Comparison of ENCODE assay signal across 1 cellular context in genomic region chr5:159212667-159213462, GRCh38.
A peak's percentile ranks its signal among the peaks of the same experiment; 100 is the strongest.
TF ChIP-seq lines count a peak whose summit lies in the region.

No MANE protein-coding gene starts in this region.

TF ChIP-seq in K562, 482 proteins besides CTCF, POLR2A, EP300 and RAD21 (continued from another document and continues in another):
- TF ChIP-seq, protein P1, sequence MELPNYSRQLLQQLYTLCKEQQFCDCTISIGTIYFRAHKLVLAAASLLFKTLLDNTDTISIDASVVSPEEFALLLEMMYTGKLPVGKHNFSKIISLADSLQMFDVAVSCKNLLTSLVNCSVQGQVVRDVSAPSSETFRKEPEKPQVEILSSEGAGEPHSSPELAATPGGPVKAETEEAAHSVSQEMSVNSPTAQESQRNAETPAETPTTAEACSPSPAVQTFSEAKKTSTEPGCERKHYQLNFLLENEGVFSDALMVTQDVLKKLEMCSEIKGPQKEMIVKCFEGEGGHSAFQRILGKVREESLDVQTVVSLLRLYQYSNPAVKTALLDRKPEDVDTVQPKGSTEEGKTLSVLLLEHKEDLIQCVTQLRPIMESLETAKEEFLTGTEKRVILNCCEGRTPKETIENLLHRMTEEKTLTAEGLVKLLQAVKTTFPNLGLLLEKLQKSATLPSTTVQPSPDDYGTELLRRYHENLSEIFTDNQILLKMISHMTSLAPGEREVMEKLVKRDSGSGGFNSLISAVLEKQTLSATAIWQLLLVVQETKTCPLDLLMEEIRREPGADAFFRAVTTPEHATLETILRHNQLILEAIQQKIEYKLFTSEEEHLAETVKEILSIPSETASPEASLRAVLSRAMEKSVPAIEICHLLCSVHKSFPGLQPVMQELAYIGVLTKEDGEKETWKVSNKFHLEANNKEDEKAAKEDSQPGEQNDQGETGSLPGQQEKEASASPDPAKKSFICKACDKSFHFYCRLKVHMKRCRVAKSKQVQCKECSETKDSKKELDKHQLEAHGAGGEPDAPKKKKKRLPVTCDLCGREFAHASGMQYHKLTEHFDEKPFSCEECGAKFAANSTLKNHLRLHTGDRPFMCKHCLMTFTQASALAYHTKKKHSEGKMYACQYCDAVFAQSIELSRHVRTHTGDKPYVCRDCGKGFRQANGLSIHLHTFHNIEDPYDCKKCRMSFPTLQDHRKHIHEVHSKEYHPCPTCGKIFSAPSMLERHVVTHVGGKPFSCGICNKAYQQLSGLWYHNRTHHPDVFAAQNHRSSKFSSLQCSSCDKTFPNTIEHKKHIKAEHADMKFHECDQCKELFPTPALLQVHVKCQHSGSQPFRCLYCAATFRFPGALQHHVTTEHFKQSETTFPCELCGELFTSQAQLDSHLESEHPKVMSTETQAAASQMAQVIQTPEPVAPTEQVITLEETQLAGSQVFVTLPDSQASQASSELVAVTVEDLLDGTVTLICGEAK (IDR thresholded peaks at IDR 0.05) = no peak
- TF ChIP-seq, protein P1 (CRISPR knock-in tag; IDR thresholded peaks at IDR 0.05) = no peak
- no peak for TF ChIP-seq RAD51 (IDR thresholded peaks at IDR 0.05; ENCODE audit: borderline replicate concordance, low read depth)
- TF ChIP-seq ATF3 (IDR thresholded peaks at IDR 0.05) = peak; percentile 68; the same call in 1 of the 2 replicates
- TF ChIP-seq ATF3 (CRISPR knock-in tag; conservative IDR thresholded peaks at IDR 0.05) = no peak
- no peak for TF ChIP-seq ZNF165 (CRISPR knock-in tag; IDR thresholded peaks at IDR 0.05; ENCODE audit: borderline replicate concordance)
- TF ChIP-seq ZNF395 (CRISPR knock-in tag; IDR thresholded peaks at IDR 0.05) = 0 out of 2 replicates have a peak, but pooled peaks have one; percentile 2
- TF ChIP-seq CHCHD3 (CRISPR knock-in tag; IDR thresholded peaks at IDR 0.05) = no peak
- TF ChIP-seq, protein P2, sequence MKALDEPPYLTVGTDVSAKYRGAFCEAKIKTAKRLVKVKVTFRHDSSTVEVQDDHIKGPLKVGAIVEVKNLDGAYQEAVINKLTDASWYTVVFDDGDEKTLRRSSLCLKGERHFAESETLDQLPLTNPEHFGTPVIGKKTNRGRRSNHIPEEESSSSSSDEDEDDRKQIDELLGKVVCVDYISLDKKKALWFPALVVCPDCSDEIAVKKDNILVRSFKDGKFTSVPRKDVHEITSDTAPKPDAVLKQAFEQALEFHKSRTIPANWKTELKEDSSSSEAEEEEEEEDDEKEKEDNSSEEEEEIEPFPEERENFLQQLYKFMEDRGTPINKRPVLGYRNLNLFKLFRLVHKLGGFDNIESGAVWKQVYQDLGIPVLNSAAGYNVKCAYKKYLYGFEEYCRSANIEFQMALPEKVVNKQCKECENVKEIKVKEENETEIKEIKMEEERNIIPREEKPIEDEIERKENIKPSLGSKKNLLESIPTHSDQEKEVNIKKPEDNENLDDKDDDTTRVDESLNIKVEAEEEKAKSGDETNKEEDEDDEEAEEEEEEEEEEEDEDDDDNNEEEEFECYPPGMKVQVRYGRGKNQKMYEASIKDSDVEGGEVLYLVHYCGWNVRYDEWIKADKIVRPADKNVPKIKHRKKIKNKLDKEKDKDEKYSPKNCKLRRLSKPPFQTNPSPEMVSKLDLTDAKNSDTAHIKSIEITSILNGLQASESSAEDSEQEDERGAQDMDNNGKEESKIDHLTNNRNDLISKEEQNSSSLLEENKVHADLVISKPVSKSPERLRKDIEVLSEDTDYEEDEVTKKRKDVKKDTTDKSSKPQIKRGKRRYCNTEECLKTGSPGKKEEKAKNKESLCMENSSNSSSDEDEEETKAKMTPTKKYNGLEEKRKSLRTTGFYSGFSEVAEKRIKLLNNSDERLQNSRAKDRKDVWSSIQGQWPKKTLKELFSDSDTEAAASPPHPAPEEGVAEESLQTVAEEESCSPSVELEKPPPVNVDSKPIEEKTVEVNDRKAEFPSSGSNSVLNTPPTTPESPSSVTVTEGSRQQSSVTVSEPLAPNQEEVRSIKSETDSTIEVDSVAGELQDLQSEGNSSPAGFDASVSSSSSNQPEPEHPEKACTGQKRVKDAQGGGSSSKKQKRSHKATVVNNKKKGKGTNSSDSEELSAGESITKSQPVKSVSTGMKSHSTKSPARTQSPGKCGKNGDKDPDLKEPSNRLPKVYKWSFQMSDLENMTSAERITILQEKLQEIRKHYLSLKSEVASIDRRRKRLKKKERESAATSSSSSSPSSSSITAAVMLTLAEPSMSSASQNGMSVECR (CRISPR knock-in tag; IDR thresholded peaks at IDR 0.05) = no peak
- peak; percentile 35; the same call in 1 of the 2 replicates for TF ChIP-seq C11orf30 (IDR thresholded peaks at IDR 0.05; ENCODE audit: low read depth)
- no peak for TF ChIP-seq DIDO1 (tag; IDR thresholded peaks at IDR 0.05; ENCODE audit: low read depth)
- TF ChIP-seq, protein P3, sequence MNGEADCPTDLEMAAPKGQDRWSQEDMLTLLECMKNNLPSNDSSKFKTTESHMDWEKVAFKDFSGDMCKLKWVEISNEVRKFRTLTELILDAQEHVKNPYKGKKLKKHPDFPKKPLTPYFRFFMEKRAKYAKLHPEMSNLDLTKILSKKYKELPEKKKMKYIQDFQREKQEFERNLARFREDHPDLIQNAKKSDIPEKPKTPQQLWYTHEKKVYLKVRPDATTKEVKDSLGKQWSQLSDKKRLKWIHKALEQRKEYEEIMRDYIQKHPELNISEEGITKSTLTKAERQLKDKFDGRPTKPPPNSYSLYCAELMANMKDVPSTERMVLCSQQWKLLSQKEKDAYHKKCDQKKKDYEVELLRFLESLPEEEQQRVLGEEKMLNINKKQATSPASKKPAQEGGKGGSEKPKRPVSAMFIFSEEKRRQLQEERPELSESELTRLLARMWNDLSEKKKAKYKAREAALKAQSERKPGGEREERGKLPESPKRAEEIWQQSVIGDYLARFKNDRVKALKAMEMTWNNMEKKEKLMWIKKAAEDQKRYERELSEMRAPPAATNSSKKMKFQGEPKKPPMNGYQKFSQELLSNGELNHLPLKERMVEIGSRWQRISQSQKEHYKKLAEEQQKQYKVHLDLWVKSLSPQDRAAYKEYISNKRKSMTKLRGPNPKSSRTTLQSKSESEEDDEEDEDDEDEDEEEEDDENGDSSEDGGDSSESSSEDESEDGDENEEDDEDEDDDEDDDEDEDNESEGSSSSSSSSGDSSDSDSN (IDR thresholded peaks at IDR 0.05; ENCODE audit: borderline replicate concordance in 1 of 2, low read depth in 2 of 2, low read length in 2 of 2) = no peak
- no peak for TF ChIP-seq TCF7L2 (IDR thresholded peaks at IDR 0.05; ENCODE audit: low read depth, low read length)
- TF ChIP-seq JUND (IDR thresholded peaks at IDR 0.05; ENCODE audit: borderline replicate concordance, low read depth, low read length) = peak; percentile 31; the same call in 1 of the 2 replicates
- no peak for TF ChIP-seq JUND (tag; IDR thresholded peaks at IDR 0.05; ENCODE audit: borderline replicate concordance, low read depth, low read length)
- TF ChIP-seq LCOR (CRISPR knock-in tag; IDR thresholded peaks at IDR 0.05) = no peak
- no peak for TF ChIP-seq NUFIP1 (IDR thresholded peaks at IDR 0.05; ENCODE audit: partially characterized antibody)
- TF ChIP-seq ZNF76 (CRISPR knock-in tag; IDR thresholded peaks at IDR 0.05; ENCODE audit: borderline replicate concordance) = no peak
- no peak for TF ChIP-seq ZNF449 (CRISPR knock-in tag; IDR thresholded peaks at IDR 0.05)
- no peak for TF ChIP-seq HLTF (IDR thresholded peaks at IDR 0.05)
- TF ChIP-seq BRD4 (IDR thresholded peaks at IDR 0.05) = no peak
- TF ChIP-seq, protein P4, sequence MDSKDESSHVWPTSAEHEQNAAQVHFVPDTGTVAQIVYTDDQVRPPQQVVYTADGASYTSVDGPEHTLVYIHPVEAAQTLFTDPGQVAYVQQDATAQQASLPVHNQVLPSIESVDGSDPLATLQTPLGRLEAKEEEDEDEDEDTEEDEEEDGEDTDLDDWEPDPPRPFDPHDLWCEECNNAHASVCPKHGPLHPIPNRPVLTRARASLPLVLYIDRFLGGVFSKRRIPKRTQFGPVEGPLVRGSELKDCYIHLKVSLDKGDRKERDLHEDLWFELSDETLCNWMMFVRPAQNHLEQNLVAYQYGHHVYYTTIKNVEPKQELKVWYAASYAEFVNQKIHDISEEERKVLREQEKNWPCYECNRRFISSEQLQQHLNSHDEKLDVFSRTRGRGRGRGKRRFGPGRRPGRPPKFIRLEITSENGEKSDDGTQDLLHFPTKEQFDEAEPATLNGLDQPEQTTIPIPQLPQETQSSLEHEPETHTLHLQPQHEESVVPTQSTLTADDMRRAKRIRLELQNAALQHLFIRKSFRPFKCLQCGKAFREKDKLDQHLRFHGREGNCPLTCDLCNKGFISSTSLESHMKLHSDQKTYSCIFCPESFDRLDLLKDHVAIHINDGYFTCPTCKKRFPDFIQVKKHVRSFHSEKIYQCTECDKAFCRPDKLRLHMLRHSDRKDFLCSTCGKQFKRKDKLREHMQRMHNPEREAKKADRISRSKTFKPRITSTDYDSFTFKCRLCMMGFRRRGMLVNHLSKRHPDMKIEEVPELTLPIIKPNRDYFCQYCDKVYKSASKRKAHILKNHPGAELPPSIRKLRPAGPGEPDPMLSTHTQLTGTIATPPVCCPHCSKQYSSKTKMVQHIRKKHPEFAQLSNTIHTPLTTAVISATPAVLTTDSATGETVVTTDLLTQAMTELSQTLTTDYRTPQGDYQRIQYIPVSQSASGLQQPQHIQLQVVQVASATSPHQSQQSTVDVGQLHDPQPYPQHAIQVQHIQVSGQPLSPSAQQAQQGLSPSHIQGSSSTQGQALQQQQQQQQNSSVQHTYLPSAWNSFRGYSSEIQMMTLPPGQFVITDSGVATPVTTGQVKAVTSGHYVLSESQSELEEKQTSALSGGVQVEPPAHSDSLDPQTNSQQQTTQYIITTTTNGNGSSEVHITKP (IDR thresholded peaks at IDR 0.05; ENCODE audit: partially characterized antibody) = no peak
- no peak for TF ChIP-seq NR2F6 (CRISPR knock-in tag; IDR thresholded peaks at IDR 0.05)
- TF ChIP-seq, protein P5, sequence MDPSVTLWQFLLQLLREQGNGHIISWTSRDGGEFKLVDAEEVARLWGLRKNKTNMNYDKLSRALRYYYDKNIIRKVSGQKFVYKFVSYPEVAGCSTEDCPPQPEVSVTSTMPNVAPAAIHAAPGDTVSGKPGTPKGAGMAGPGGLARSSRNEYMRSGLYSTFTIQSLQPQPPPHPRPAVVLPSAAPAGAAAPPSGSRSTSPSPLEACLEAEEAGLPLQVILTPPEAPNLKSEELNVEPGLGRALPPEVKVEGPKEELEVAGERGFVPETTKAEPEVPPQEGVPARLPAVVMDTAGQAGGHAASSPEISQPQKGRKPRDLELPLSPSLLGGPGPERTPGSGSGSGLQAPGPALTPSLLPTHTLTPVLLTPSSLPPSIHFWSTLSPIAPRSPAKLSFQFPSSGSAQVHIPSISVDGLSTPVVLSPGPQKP (CRISPR knock-in tag; IDR thresholded peaks at IDR 0.05) = no peak
- TF ChIP-seq, protein P6, sequence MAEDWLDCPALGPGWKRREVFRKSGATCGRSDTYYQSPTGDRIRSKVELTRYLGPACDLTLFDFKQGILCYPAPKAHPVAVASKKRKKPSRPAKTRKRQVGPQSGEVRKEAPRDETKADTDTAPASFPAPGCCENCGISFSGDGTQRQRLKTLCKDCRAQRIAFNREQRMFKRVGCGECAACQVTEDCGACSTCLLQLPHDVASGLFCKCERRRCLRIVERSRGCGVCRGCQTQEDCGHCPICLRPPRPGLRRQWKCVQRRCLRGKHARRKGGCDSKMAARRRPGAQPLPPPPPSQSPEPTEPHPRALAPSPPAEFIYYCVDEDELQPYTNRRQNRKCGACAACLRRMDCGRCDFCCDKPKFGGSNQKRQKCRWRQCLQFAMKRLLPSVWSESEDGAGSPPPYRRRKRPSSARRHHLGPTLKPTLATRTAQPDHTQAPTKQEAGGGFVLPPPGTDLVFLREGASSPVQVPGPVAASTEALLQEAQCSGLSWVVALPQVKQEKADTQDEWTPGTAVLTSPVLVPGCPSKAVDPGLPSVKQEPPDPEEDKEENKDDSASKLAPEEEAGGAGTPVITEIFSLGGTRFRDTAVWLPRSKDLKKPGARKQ (CRISPR knock-in tag; IDR thresholded peaks at IDR 0.05) = no peak
